1 cellular context compared by ENCODE assay signal in genomic region chr6:160695622-160696021, GRCh38. TPM values are rescaled to one million over a fixed set of nuclear protein-coding genes. Genes with fewer than 3 reads are reported as not detected.
"Had no signal": no experiment of that assay in that cellular context is flagged by ENCODE, and none has a peak within 500 bp of the region (broad histone marks: within the 10 kb centered on the region; RNA-seq: fewer than 3 reads in every experiment).

No MANE protein-coding gene starts in this region.

RNA-seq across cellular contexts. Expression of gene PLG, which starts 6.4 kb away (rescaled TPM):
- total RNA-seq: G401 had no signal

RNA-seq across cellular contexts. Expression of gene LPA, which starts 31.5 kb away (rescaled TPM):
- total RNA-seq: G401 had no signal
